Comparison of ENCODE assay signal across 8 cellular contexts in the genomic region with DNA sequence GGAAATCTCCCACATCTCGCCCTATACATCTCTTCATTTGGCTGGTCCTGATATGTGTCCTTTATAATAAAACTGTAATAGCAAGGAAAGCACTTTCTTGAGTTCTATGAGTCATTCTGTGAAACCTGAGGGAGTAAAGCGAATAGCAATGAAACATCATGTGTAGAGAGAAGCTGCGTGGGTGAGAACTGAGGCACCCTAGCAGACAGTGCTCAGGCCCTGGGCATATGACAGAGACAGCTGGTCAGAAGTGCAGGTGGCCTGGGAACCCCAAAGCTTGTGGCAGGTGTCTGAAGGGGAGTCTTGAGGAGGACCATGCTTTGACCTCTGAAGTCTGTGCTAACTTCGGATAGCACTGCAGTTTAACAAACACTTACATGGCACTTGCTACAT. TPM values are rescaled to one million over a fixed set of nuclear protein-coding genes. Genes with fewer than 3 reads are reported as not detected.
A peak's percentile ranks its signal among the peaks of the same experiment; 100 is the strongest.
DNase-seq lines count a peak whose midpoint lies in the region; ATAC-seq, FAIRE-seq and TF ChIP-seq lines count a peak whose summit lies in the region.

No MANE protein-coding gene starts in this region.

- no peaks in the 10 kb centered on the region for H3K27me3 Mint-ChIP-seq in CD4-positive, alpha-beta T cell
- H3K27me3 Mint-ChIP-seq in type B pancreatic cell (no peaks in the 10 kb centered on the region), chondrocyte (ENCODE audit: low read depth) (no peaks in the 10 kb centered on the region)

- intact Hi-C loops in CD4-positive, alpha-beta T cell (cut with DNase I, micrococcal nuclease), result loop anchor here (1.0 to 10.0 kb wide), 4 partner anchors 35 to 673 kb away; a partner anchor contains a TSS

- H3K27ac ChIP-seq in CD4-positive, alpha-beta T cell (ENCODE audit: low read depth, low read length), result no peak overlapping the region

- POLR2A ChIA-PET in CD4-positive, alpha-beta T cell (lab: Charles Lee), result interaction anchor here (2.7 to 3.2 kb wide), 2 partner anchors 37 to 48 kb away, joined by 23 to 68 read pairs; a partner anchor contains a TSS

- CTCF ChIA-PET in CD4-positive, alpha-beta T cell (lab: Charles Lee), result no interaction called here

- DNase-seq in CD4-positive, alpha-beta T cell, result no peak
- DNase-seq in GM20000 (ENCODE audit: low spot score) (peak; percentile 53), bronchial epithelial cell (ENCODE audit: low read depth) (peak; percentile 54), type B pancreatic cell (ENCODE audit: extremely low spot score, unreplicated experiment) (no peak), HK-2 (ENCODE audit: unreplicated experiment) (no peak), chondrocyte (ENCODE audit: low spot score) (no peak)

- peaks cover 21% of the 10 kb centered on the region for H3K36me3 Mint-ChIP-seq in CD4-positive, alpha-beta T cell (ENCODE audit: low read depth)
- H3K36me3 Mint-ChIP-seq in type B pancreatic cell (no peaks in the 10 kb centered on the region), chondrocyte (ENCODE audit: low read depth) (no peaks in the 10 kb centered on the region)

- H3K9me3 Mint-ChIP-seq in CD4-positive, alpha-beta T cell, result no peaks in the 10 kb centered on the region
- H3K9me3 Mint-ChIP-seq in type B pancreatic cell (no peaks in the 10 kb centered on the region), chondrocyte (ENCODE audit: low read depth) (no peaks in the 10 kb centered on the region)

- H3K4me3 Mint-ChIP-seq in CD4-positive, alpha-beta T cell, result peak overlapping the region; percentile 93
- H3K4me3 Mint-ChIP-seq in type B pancreatic cell (no peak overlapping the region), chondrocyte (ENCODE audit: unreplicated experiment) (no peak overlapping the region)

- ATAC-seq in CD4-positive, alpha-beta T cell (ENCODE audit: poor library complexity), result no peak
- ATAC-seq in HG03521 (IDR thresholded peaks at IDR 0.05; ENCODE audit: unreplicated experiment), result peak; percentile 45
- ATAC-seq in HG02981 (IDR thresholded peaks at IDR 0.05; ENCODE audit: unreplicated experiment), result no peak

- TF ChIP-seq CTCF in CD4-positive, alpha-beta T cell (IDR thresholded peaks at IDR 0.05), result no peak
- TF ChIP-seq CTCF in GM20000 (IDR thresholded peaks at IDR 0.05; ENCODE audit: extremely low read depth, missing control alignments), result no peak
- no peak for TF ChIP-seq CTCF in bronchial epithelial cell (IDR thresholded peaks at IDR 0.05; ENCODE audit: insufficient read depth, low read length, severe bottlenecking)
- TF ChIP-seq CTCF in type B pancreatic cell (conservative IDR thresholded peaks at IDR 0.05), result no peak
- no peak for TF ChIP-seq CTCF in chondrocyte (IDR thresholded peaks at IDR 0.05)

- peak overlapping the region; percentile 90 for H3K27ac Mint-ChIP-seq in CD4-positive, alpha-beta T cell
- H3K27ac Mint-ChIP-seq in type B pancreatic cell, result no peak overlapping the region
- no peak overlapping the region for H3K27ac Mint-ChIP-seq in chondrocyte (ENCODE audit: unreplicated experiment)

- H3K4me1 Mint-ChIP-seq in CD4-positive, alpha-beta T cell (ENCODE audit: low read depth), result peaks cover 35% of the 10 kb centered on the region
- peaks cover 14% of the 10 kb centered on the region for H3K4me1 Mint-ChIP-seq in type B pancreatic cell (ENCODE audit: unreplicated experiment)
- peaks cover 8% of the 10 kb centered on the region for H3K4me1 Mint-ChIP-seq in chondrocyte (ENCODE audit: low read depth)

- no peaks in the 10 kb centered on the region for H3K27me3 ChIP-seq in CD4-positive, alpha-beta T cell (ENCODE audit: control insufficient read depth, insufficient read depth, low read length)
- H3K27me3 ChIP-seq in bronchial epithelial cell (ENCODE audit: control insufficient read depth, insufficient read depth, low read length), result no peaks in the 10 kb centered on the region

- H3K9me3 ChIP-seq in CD4-positive, alpha-beta T cell (ENCODE audit: control insufficient read depth, low read length), result no peaks in the 10 kb centered on the region

- no peak overlapping the region for H3K4me3 ChIP-seq in bronchial epithelial cell (ENCODE audit: low read depth, low read length)

- no peaks in the 10 kb centered on the region for H3K36me3 ChIP-seq in bronchial epithelial cell (ENCODE audit: control insufficient read depth, insufficient read depth, low read length)

- FAIRE-seq in bronchial epithelial cell (lab: Jason Lieb, UNC), result no peak

RNA-seq across cellular contexts. Expression of a gene that starts 1.3 kb away (rescaled TPM):
- 1 to 10 TPM; 5.7 to 7.2 TPM for total RNA-seq in CD4-positive, alpha-beta T cell
- total RNA-seq in bronchial epithelial cell (9.7 and 15.7 TPM in 2 replicates), type B pancreatic cell (ENCODE audit: low replicate concordance) (8.8 and 14.2 TPM in 2 replicates), chondrocyte (9.4 to 10.2 TPM (median 10.0 TPM) in 3 replicates)

RNA-seq across cellular contexts. Expression of a gene that starts 36.8 kb away (rescaled TPM):
- 10 to 100 TPM; 11.2 to 14.7 TPM for total RNA-seq in CD4-positive, alpha-beta T cell
- total RNA-seq in bronchial epithelial cell, result 54.0 and 120 TPM in 2 replicates
- total RNA-seq in type B pancreatic cell (ENCODE audit: low replicate concordance), result 26.5 and 37.0 TPM in 2 replicates
- 15.7 to 26.8 TPM (median 17.9 TPM) in 3 replicates for total RNA-seq in chondrocyte

Comparison
In these comparisons a context has a peak if more than half of its experiments do, and no peak if none do; other contexts are left out.
1. DNase-seq: peak in GM20000 (single experiment) and bronchial epithelial cell (single experiment); none in CD4-positive, alpha-beta T cell (0 of 10), type B pancreatic cell (single experiment), HK-2 (single experiment) and chondrocyte (single experiment).